ENCODE assay signal across 17 cellular contexts in the genomic region with DNA sequence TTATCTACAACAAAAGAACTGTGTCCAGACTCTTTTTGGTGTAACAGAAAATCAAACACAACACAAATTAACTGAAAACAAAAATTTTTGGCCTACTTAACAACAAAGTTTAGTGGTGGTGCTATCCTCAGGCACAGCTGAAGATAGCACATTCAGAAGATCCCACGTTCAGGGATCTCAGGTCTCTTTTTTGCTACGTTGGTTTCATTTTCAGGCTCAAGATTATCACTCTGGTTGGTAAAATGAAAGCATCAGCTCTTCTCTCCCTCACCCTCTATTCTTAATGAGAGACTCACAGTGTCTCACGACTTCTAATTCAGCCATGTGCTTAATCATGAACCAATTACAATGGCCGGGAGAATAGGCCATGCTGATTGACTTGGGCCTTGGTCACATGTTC.
A peak's percentile ranks its signal among the peaks of the same experiment; 100 is the strongest.
DNase-seq lines count a peak whose midpoint lies in the region; ATAC-seq and TF ChIP-seq lines count a peak whose summit lies in the region.
"Had no signal": no experiment of that assay in that cellular context is flagged by ENCODE, and none has a peak within 500 bp of the region (broad histone marks: within the 10 kb centered on the region; RNA-seq: fewer than 3 reads in every experiment).

No MANE protein-coding gene starts in this region.

- TF ChIP-seq CTCF in GM13977 (IDR thresholded peaks at IDR 0.05; ENCODE audit: extremely low read depth, insufficient read depth, missing control alignments), result no peak

- in situ Hi-C loops in GM13977 (cut with MboI; ENCODE audit: low pct_unique_long_range_greater_than_20kb, low sequenced_read_pairs, unreplicated experiment), result no loop called here

- no peak overlapping the region for H3K4me3 Mint-ChIP-seq in immature natural killer cell
- H3K4me3 Mint-ChIP-seq: brain; CD8-positive, alpha-beta memory T cell had no signal

- ATAC-seq in GM19328 (IDR thresholded peaks at IDR 0.05; ENCODE audit: unreplicated experiment) (peak; percentile 95), HG02571 (IDR thresholded peaks at IDR 0.05; ENCODE audit: unreplicated experiment) (peak; percentile 78), HG03378 (IDR thresholded peaks at IDR 0.05; ENCODE audit: unreplicated experiment) (peak; percentile 55)
- ATAC-seq: left ventricle myocardium superior had no signal

- DNase-seq in GM13977 (ENCODE audit: low spot score) (peak; percentile 29), iPS-NIHi7 (ENCODE audit: extremely low spot score) (no peak), NCI-H82 treated with DMSO at 0.1 percent for 48 hours (lab: John Stamatoyannopoulos, UW; ENCODE audit: unreplicated experiment) (no peak), NCI-H774 (lab: John Stamatoyannopoulos, UW) (no peak), immature natural killer cell (no peak)
- DNase-seq: activated naive CD4-positive, alpha-beta T cell treated with Interleukin-2 at 50 U/mL for 16 hours; CD8-positive, alpha-beta memory T cell; KBM-7; left ventricle myocardium superior; NCI-H510A; Peyer's patch; spleen; stomach had no signal

- H3K36me3 Mint-ChIP-seq in immature natural killer cell, result no peaks in the 10 kb centered on the region
- H3K36me3 Mint-ChIP-seq: brain; CD8-positive, alpha-beta memory T cell had no signal

- no peaks in the 10 kb centered on the region for H3K4me1 Mint-ChIP-seq in immature natural killer cell
- H3K4me1 Mint-ChIP-seq: CD8-positive, alpha-beta memory T cell had no signal

- peaks cover 0 to 3% (median 2%) of the 10 kb centered on the region in 3 donors for H3K27me3 Mint-ChIP-seq in immature natural killer cell (ENCODE audit: low read depth in 3 of 3)

- H3K9me3 Mint-ChIP-seq in immature natural killer cell, result peaks cover 0 to 3% (median 0%) of the 10 kb centered on the region in 6 donors

- H3K27ac Mint-ChIP-seq in immature natural killer cell, result no peak overlapping the region
- H3K27ac Mint-ChIP-seq: CD8-positive, alpha-beta memory T cell had no signal
